In genomic region chr11:114986365-114986764, GRCh38 we compare ENCODE assay signal across 22 cellular contexts.
A peak's percentile ranks its signal among the peaks of the same experiment; 100 is the strongest.
DNase-seq lines count a peak whose midpoint lies in the region; ATAC-seq and TF ChIP-seq lines count a peak whose summit lies in the region.
"Had no signal": no experiment of that assay in that cellular context is flagged by ENCODE, and none has a peak within 500 bp of the region (broad histone marks: within the 10 kb centered on the region; RNA-seq: fewer than 3 reads in every experiment).

No MANE protein-coding gene starts in this region.

- no peaks in the 10 kb centered on the region for H3K9me3 ChIP-seq in esophagus muscularis mucosa
- H3K9me3 ChIP-seq in upper lobe of right lung, result no peaks in the 10 kb centered on the region
- no peaks in the 10 kb centered on the region for H3K9me3 ChIP-seq in WERI-Rb-1 (ENCODE audit: severe bottlenecking)
- H3K9me3 ChIP-seq: BE2C, BLaER1 had no signal

- H3K27me3 ChIP-seq in esophagus muscularis mucosa (no peaks in the 10 kb centered on the region), upper lobe of right lung (no peaks in the 10 kb centered on the region), WERI-Rb-1 (ENCODE audit: insufficient read depth, low read depth, severe bottlenecking) (no peaks in the 10 kb centered on the region)
- H3K27me3 ChIP-seq: BE2C, BLaER1 had no signal

- TF ChIP-seq POLR2A in esophagus muscularis mucosa (IDR thresholded peaks at IDR 0.05; ENCODE audit: low read depth), result no peak

- DNase-seq in esophagus muscularis mucosa (ENCODE audit: extremely low spot score), result peak; percentile 90
- no peak for DNase-seq in sciatic nerve (ENCODE audit: low spot score)
- DNase-seq in upper lobe of right lung, result no peak
- no peak for DNase-seq in WERI-Rb-1
- no peak for DNase-seq in NCI-H82 (lab: John Stamatoyannopoulos, UW)
- DNase-seq: 8988T; ACHN; BE2C; C1 segment of cervical spinal cord; CD4-positive, alpha-beta memory T cell; CD4-positive, CD25-positive, alpha-beta regulatory T cell; CD8-positive, alpha-beta memory T cell; COR-L47; DMS 273 treated with DMSO at 0.1 percent for 48 hours; DMS153; DMS53; DMS79; DND-41; EL; GDM1 had no signal

- H3K4me1 ChIP-seq in esophagus muscularis mucosa, result no peaks in the 10 kb centered on the region
- no peaks in the 10 kb centered on the region for H3K4me1 ChIP-seq in upper lobe of right lung
- H3K4me1 ChIP-seq: BLaER1 had no signal

- H3K27ac ChIP-seq in esophagus muscularis mucosa (replicated peaks in 1 of 4) (no peak overlapping the region), upper lobe of right lung (no peak overlapping the region), WERI-Rb-1 (no peak overlapping the region)
- H3K27ac ChIP-seq: BLaER1 had no signal

- ATAC-seq in sciatic nerve (peak; percentile 10), upper lobe of right lung (peak; percentile 8)
- ATAC-seq: GM12878 had no signal

- intact Hi-C loops in esophagus muscularis mucosa (cut with DNase I), result no loop called here
- intact Hi-C loops in sciatic nerve (cut with DNase I), result no loop called here
- intact Hi-C loops in upper lobe of right lung (cut with DNase I), result no loop called here

- TF ChIP-seq CTCF in esophagus muscularis mucosa (IDR thresholded peaks at IDR 0.05), result no peak
- no peak for TF ChIP-seq CTCF in upper lobe of right lung (IDR thresholded peaks at IDR 0.05)
- no peak for TF ChIP-seq CTCF in WERI-Rb-1 (IDR thresholded peaks at IDR 0.05; ENCODE audit: low read depth, low read length)

- TF ChIP-seq EP300 in esophagus muscularis mucosa (IDR thresholded peaks at IDR 0.05), result no peak

- WGBS in esophagus muscularis mucosa, result 84% methylated on average over 5 of the region's 6 CpGs

- no peak overlapping the region for H3K4me3 ChIP-seq in esophagus muscularis mucosa
- H3K4me3 ChIP-seq in upper lobe of right lung, result no peak overlapping the region
- no peak overlapping the region for H3K4me3 ChIP-seq in WERI-Rb-1 (ENCODE audit: low read depth, low read length)
- H3K4me3 ChIP-seq: BLaER1, GM12878 had no signal

- H3K36me3 ChIP-seq in esophagus muscularis mucosa (no peaks in the 10 kb centered on the region), upper lobe of right lung (no peaks in the 10 kb centered on the region), WERI-Rb-1 (no peaks in the 10 kb centered on the region)
- H3K36me3 ChIP-seq: BE2C, BLaER1 had no signal
